8 cellular contexts compared by ENCODE assay signal in the genomic region with DNA sequence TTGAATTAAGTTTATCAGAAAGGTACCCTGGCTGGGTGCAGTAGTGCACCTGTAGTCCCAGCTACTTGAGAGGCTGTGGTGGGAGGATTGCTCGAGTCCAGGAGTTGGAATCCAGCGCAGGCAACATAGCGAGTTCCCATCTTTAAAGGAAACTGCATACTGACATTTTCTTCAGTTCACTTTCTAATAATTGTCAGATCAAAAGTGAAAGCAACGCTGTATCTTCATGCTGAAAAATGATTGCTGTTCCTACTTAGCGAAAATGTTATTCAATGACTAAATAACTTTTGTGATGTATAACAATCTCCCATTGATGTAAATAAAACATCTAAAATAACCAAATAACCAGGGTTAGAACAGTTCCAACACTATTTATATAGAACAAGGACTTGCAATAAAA. TPM values are rescaled to one million over a fixed set of nuclear protein-coding genes. Genes with fewer than 3 reads are reported as not detected.
DNase-seq lines count a peak whose midpoint lies in the region; ATAC-seq and TF ChIP-seq lines count a peak whose summit lies in the region.

No MANE protein-coding gene starts in this region.

- no peaks in the 10 kb centered on the region for H3K27me3 ChIP-seq in SJCRH30

- H3K4me3 ChIP-seq in GM12875 (ENCODE audit: low read depth, low read length) (peak overlapping the region; percentile 0), SJCRH30 (peak overlapping the region; percentile 96), fibroblast of mammary gland (ENCODE audit: control insufficient read depth, low read depth, low read length) (peak overlapping the region; percentile 89), skeletal muscle cell (ENCODE audit: low read depth, low read length) (peak overlapping the region; percentile 94)

- ATAC-seq in GM18858 (IDR thresholded peaks at IDR 0.05; ENCODE audit: unreplicated experiment): no peak

- no peak overlapping the region for H3K27ac ChIP-seq in SJCRH30

- no peaks in the 10 kb centered on the region for H3K36me3 ChIP-seq in SJCRH30

- in situ Hi-C loops in G401 (cut with HindIII; ENCODE audit: low sequenced_read_pairs): no loop called here

- H3K4me1 ChIP-seq in SJCRH30: 0 out of 2 replicates have a peak, but pooled peaks cover 2% of the 10 kb centered on the region

- DNase-seq in SJCRH30 (no peak), fibroblast of mammary gland (ENCODE audit: low read depth) (peak; percentile 7), skeletal muscle cell (ENCODE audit: low read depth) (no peak), NCI-H2107 treated with DMSO at 0.1 percent for 48 hours (lab: John Stamatoyannopoulos, UW; ENCODE audit: unreplicated experiment) (no peak), NCI-H1105 (lab: John Stamatoyannopoulos, UW) (no peak), G401 (ENCODE audit: low spot score) (no peak)

- TF ChIP-seq CTCF in GM12875 (IDR thresholded peaks at IDR 0.05; ENCODE audit: borderline replicate concordance, insufficient read depth, low read depth, low read length): no peak
- no peak for TF ChIP-seq CTCF in fibroblast of mammary gland (conservative IDR thresholded peaks at IDR 0.05; ENCODE audit: control insufficient read depth, insufficient read depth, low read depth, low read length)

- H3K9me3 ChIP-seq in SJCRH30 (replicated peaks): no peaks in the 10 kb centered on the region

RNA-seq across cellular contexts. Expression of gene LATS1, which starts 1.7 kb away (rescaled TPM):
- total RNA-seq in SJCRH30 (2014; rRNA removed; shearing (Covaris generic)): 33.1 and 33.9 TPM in 2 replicates
- total RNA-seq in G401 (2014; rRNA removed; shearing (Covaris generic)): 4.7 and 8.6 TPM in 2 replicates

RNA-seq across cellular contexts. Expression of gene NUP43, which starts 30.1 kb away (rescaled TPM):
- 72.3 and 76.6 TPM in 2 replicates for total RNA-seq in SJCRH30 (2014; rRNA removed; shearing (Covaris generic))
- 30.5 and 33.8 TPM in 2 replicates for total RNA-seq in G401 (2014; rRNA removed; shearing (Covaris generic))

RNA-seq across cellular contexts. Expression of gene PCMT1, which starts 33.4 kb away (rescaled TPM):
- total RNA-seq in SJCRH30 (2014; rRNA removed; shearing (Covaris generic)): 95.8 and 101 TPM in 2 replicates
- total RNA-seq in G401 (2014; rRNA removed; shearing (Covaris generic)): 188 and 195 TPM in 2 replicates

Comparison
In these comparisons a context has a peak if more than half of its experiments do, and no peak if none do; other contexts are left out.
1. H3K4me3 ChIP-seq: peak in every context shown above with its lines; median percentile 96 in SJCRH30; 94 in skeletal muscle cell; 89 in fibroblast of mammary gland; 0 in GM12875.